15 cellular contexts compared by ENCODE assay signal in the genomic region with DNA sequence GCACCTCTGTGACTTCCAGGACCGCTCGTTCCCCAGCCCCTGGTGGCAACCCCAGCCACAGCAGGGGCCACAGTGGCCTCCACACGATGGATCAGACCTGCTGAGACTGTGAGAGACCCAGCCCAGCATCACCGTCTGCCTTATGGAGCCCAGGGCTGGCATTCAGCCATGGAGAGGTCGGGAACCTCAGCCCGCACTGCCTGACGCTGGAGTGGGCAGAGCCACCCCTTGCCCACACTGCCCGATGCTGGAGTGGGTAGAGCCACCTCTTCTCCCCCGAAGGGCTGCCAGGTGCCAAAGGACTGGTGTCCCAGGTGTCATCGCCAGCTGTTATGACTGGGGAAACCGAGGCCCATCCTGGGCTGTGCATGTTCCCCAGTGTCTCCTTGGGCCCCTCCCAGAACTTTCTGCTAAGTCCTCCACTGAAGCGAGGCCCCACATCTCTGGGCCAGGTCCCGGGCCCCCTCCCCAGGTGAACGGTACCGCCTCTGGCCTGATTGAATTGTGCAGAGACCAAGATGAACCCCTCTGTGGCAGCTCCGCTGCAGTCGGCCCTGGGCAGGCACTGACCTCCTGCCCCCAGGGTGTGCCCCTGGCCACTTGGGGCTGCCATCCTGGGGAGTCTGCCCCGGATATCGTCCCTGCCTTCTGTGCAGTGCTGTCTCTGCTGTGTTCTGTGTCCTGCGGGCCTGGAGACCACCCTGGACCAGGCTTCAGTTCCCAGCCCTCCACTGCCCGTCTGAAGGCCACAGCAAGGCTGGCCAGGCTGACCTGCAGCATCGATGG.
A peak's percentile ranks its signal among the peaks of the same experiment; 100 is the strongest.
DNase-seq lines count a peak whose midpoint lies in the region; ATAC-seq and TF ChIP-seq lines count a peak whose summit lies in the region.
"Had no signal": no experiment of that assay in that cellular context is flagged by ENCODE, and none has a peak within 500 bp of the region (broad histone marks: within the 10 kb centered on the region; RNA-seq: fewer than 3 reads in every experiment).

No MANE protein-coding gene starts in this region.

- peak; percentile 11 for DNase-seq in Right ventricle myocardium inferior (ENCODE audit: missing footprints)
- no peak for DNase-seq in left ventricle myocardium inferior
- DNase-seq in omental fat pad (ENCODE audit: low spot score): no peak
- DNase-seq in KBM-7: no peak
- DNase-seq in caudate nucleus (lab: John Stamatoyannopoulos, UW): no peak
- no peak for DNase-seq in RWPE1 (ENCODE audit: low spot score)
- DNase-seq: AML-193; Caco-2; CD4-positive, alpha-beta T cell had no signal

- H3K36me3 ChIP-seq in left ventricle myocardium inferior (no peaks in the 10 kb centered on the region), HEK293 (ENCODE audit: control insufficient read depth in 2 of 2, insufficient read depth in 1 of 2, low read length in 2 of 2) (no peaks in the 10 kb centered on the region), gastroesophageal sphincter (no peaks in the 10 kb centered on the region)

- in situ Hi-C loops in KBM-7 (cut with MboI; ENCODE audit: low pct_unique_long_range_greater_than_20kb, low sequenced_read_pairs): no loop called here

- TF ChIP-seq CTCF in left ventricle myocardium inferior (IDR thresholded peaks at IDR 0.05; ENCODE audit: borderline replicate concordance) (no peak), HEK293 (tag by site-specific recombination; IDR thresholded peaks at IDR 0.05) (no peak), gastroesophageal sphincter (IDR thresholded peaks at IDR 0.05) (no peak), omental fat pad (IDR thresholded peaks at IDR 0.05) (no peak), RWPE1 (conservative IDR thresholded peaks at IDR 0.05; ENCODE audit: low read depth) (no peak)

- CTCF ChIA-PET in HEK293 (lab: Yijun Ruan, JAX) (no interaction called here), RWPE1 (lab: Yijun Ruan, JAX) (no interaction called here)

- 91% methylated on average over 8 of the region's 22 CpGs; no CpG with 5 or more reads in 1 of the 2 donors for WGBS in gastroesophageal sphincter (ENCODE audit: low coverage in 1 of 2), 2 donors

- H3K27me3 ChIP-seq in left ventricle myocardium inferior (ENCODE audit: low read depth): peaks cover 76% of the 10 kb centered on the region
- H3K27me3 ChIP-seq in gastroesophageal sphincter: no peaks in the 10 kb centered on the region

- intact Hi-C loops in Right ventricle myocardium inferior (cut with DNase I): no loop called here
- intact Hi-C loops in left ventricle myocardium inferior (cut with micrococcal nuclease): no loop called here

- POLR2A ChIA-PET in HEK293 (lab: Yijun Ruan, JAX): no interaction called here
- POLR2A ChIA-PET in RWPE1 (lab: Yijun Ruan, JAX; ENCODE audit: low non-redundant PET): no interaction called here

- no peak for TF ChIP-seq POLR2A in gastroesophageal sphincter (IDR thresholded peaks at IDR 0.05)

- H3K4me1 ChIP-seq in left ventricle myocardium inferior: no peaks in the 10 kb centered on the region
- no peaks in the 10 kb centered on the region for H3K4me1 ChIP-seq in HEK293 (ENCODE audit: control insufficient read depth, insufficient read depth, low read length)
- no peaks in the 10 kb centered on the region for H3K4me1 ChIP-seq in gastroesophageal sphincter
- H3K4me1 ChIP-seq: A549, Caco-2 had no signal

- H3K4me3 ChIP-seq in left ventricle myocardium inferior (no peak overlapping the region), HEK293 (ENCODE audit: low read depth, low read length) (no peak overlapping the region), gastroesophageal sphincter (no peak overlapping the region)
- H3K4me3 ChIP-seq: A549, GM23338 had no signal

- H3K9me3 ChIP-seq in left ventricle myocardium inferior (replicated peaks) (no peaks in the 10 kb centered on the region), HEK293 (ENCODE audit: control insufficient read depth, insufficient read depth, low read depth, low read length) (no peaks in the 10 kb centered on the region), gastroesophageal sphincter (no peaks in the 10 kb centered on the region)
- H3K9me3 ChIP-seq: Caco-2 had no signal

- no peak for TF ChIP-seq EP300 in gastroesophageal sphincter (IDR thresholded peaks at IDR 0.05)

- ATAC-seq in Right ventricle myocardium inferior: no peak
- peak; percentile 11 for ATAC-seq in gastroesophageal sphincter
- ATAC-seq in omental fat pad (ENCODE audit: low FRiP score): peak; percentile 18
- ATAC-seq: A549 had no signal

- H3K27ac ChIP-seq in left ventricle myocardium inferior (replicated peaks) (no peak overlapping the region), HEK293 (ENCODE audit: extremely low read depth, low read depth, low read length) (no peak overlapping the region), gastroesophageal sphincter (no peak overlapping the region), caudate nucleus (ENCODE audit: low read depth, low read length) (no peak overlapping the region), RWPE1 (no peak overlapping the region)
- H3K27ac ChIP-seq: 22Rv1, A549, C4-2B had no signal

TF ChIP-seq in HEK293, 187 proteins besides CTCF, POLR2A, EP300 and RAD21:
- TF ChIP-seq ZNF488 (tag by site-specific recombination; IDR thresholded peaks at IDR 0.05) (no peak), ZIC2 (tag by site-specific recombination; IDR thresholded peaks at IDR 0.05) (peak; percentile 56)
